ENCODE assay signal across 24 cellular contexts in genomic region chr16:57502048-57502775, GRCh38. TPM values are rescaled to one million over a fixed set of nuclear protein-coding genes. Genes with fewer than 3 reads are reported as not detected.
A peak's percentile ranks its signal among the peaks of the same experiment; 100 is the strongest.
DNase-seq lines count a peak whose midpoint lies in the region; ATAC-seq and TF ChIP-seq lines count a peak whose summit lies in the region.
"Had no signal": no experiment of that assay in that cellular context is flagged by ENCODE, and none has a peak within 500 bp of the region (broad histone marks: within the 10 kb centered on the region; RNA-seq: fewer than 3 reads in every experiment).

No MANE protein-coding gene starts in this region.

- peaks cover 17% of the 10 kb centered on the region for H3K4me1 Mint-ChIP-seq in neural progenitor cell
- H3K4me1 Mint-ChIP-seq: activated B cell treated with CpG ODN at 0.5 μM for 24 hours had no signal

- ATAC-seq in HG03521 (IDR thresholded peaks at IDR 0.05; ENCODE audit: unreplicated experiment) = no peak
- ATAC-seq: activated naive CD4-positive, alpha-beta T cell treated with anti-CD3 and anti-CD28 coated beads, Interleukin-2, amount 50 U/mL, for 72 hours; naive thymus-derived CD4-positive, alpha-beta T cell had no signal

- H3K27me3 ChIP-seq in neural progenitor cell = no peaks in the 10 kb centered on the region
- H3K27me3 ChIP-seq: colonic mucosa, MG63 had no signal

- no peak for TF ChIP-seq CTCF in neural progenitor cell (IDR thresholded peaks at IDR 0.05)

- no peak overlapping the region for H3K27ac ChIP-seq in neural progenitor cell
- H3K27ac ChIP-seq: C4-2B, colonic mucosa, HL-60, stomach had no signal

- no peak overlapping the region for H3K4me2 ChIP-seq in neural progenitor cell
- H3K4me2 ChIP-seq: SK-N-SH had no signal

- no peak overlapping the region for H3K9ac ChIP-seq in neural progenitor cell
- H3K9ac ChIP-seq: SK-N-SH had no signal

- no peak overlapping the region for H3K4me3 ChIP-seq in neural progenitor cell
- H3K4me3 ChIP-seq: colonic mucosa, MG63, stomach had no signal

- DNase-seq in NCI-H146 (lab: John Stamatoyannopoulos, UW) (peak; percentile 27), NCI-H146 treated with DMSO at 0.1 percent for 48 hours (lab: John Stamatoyannopoulos, UW; ENCODE audit: unreplicated experiment) (no peak), DMS79 (lab: John Stamatoyannopoulos, UW) (peak; percentile 35), NCI-H748 treated with DMSO at 0.1 percent for 48 hours (lab: John Stamatoyannopoulos, UW) (peak; percentile 30), neural progenitor cell (ENCODE audit: low spot score) (no peak), NCI-H82 (lab: John Stamatoyannopoulos, UW) (no peak), CD1c-positive myeloid dendritic cell (ENCODE audit: extremely low spot score) (no peak)
- DNase-seq: activated B cell treated with CpG ODN at 0.5 μM for 24 hours; activated CD8-positive, alpha-beta T cell treated with anti-CD3 and anti-CD28 coated beads, Interleukin-2, amount 10 ng/mL, durations not matched to agents 7 days and 5 days; activated T-cell treated with anti-CD3 and anti-CD28 coated beads, Interleukin-2, amount 50 U/mL, for 48 hours; colonic mucosa; DND-41; HFFc6; IMR-90; MG63; naive thymus-derived CD4-positive, alpha-beta T cell; SK-N-SH; stimulated activated CD4-positive, alpha-beta T cell treated with anti-CD3 and anti-CD28 coated beads, Interleukin-2, amount 100 ng/mL, for 24 hours; stomach had no signal

- no peaks in the 10 kb centered on the region for H3K79me2 ChIP-seq in neural progenitor cell (ENCODE audit: low read depth)

- H2AFZ ChIP-seq in neural progenitor cell (replicated peaks) = no peak overlapping the region

- H4K20me1 ChIP-seq in neural progenitor cell (ENCODE audit: low read depth) = no peaks in the 10 kb centered on the region

- H3K36me3 ChIP-seq in neural progenitor cell = no peaks in the 10 kb centered on the region
- H3K36me3 ChIP-seq: colonic mucosa, MG63, stomach had no signal

- H3K4me1 ChIP-seq in neural progenitor cell = peaks cover 1% of the 10 kb centered on the region
- H3K4me1 ChIP-seq: colonic mucosa, stomach had no signal

- H3K36me3 Mint-ChIP-seq in neural progenitor cell = no peaks in the 10 kb centered on the region
- H3K36me3 Mint-ChIP-seq: activated naive CD4-positive, alpha-beta T cell treated with anti-CD3 and anti-CD28 coated beads, Interleukin-2, amount 50 U/mL, for 72 hours; memory B cell; naive thymus-derived CD4-positive, alpha-beta T cell had no signal

- H3F3A ChIP-seq in neural progenitor cell (ENCODE audit: low read depth) = no peaks in the 10 kb centered on the region

- no peaks in the 10 kb centered on the region for H3K9me3 ChIP-seq in neural progenitor cell (ENCODE audit: low read depth)
- H3K9me3 ChIP-seq: colonic mucosa, MG63, SK-N-SH, stomach had no signal

- peak overlapping the region; percentile 43 for H3K27ac Mint-ChIP-seq in neural progenitor cell
- H3K27ac Mint-ChIP-seq: activated B cell treated with CpG ODN at 0.5 μM for 24 hours, HFFc6, memory B cell had no signal

- H3K27me3 Mint-ChIP-seq in neural progenitor cell (ENCODE audit: insufficient read depth, low read depth) = peaks cover 18% of the 10 kb centered on the region

- no peaks in the 10 kb centered on the region for H3K9me3 Mint-ChIP-seq in neural progenitor cell
- H3K9me3 Mint-ChIP-seq: activated B cell treated with CpG ODN at 0.5 μM for 24 hours; activated naive CD4-positive, alpha-beta T cell treated with anti-CD3 and anti-CD28 coated beads, Interleukin-2, amount 50 U/mL, for 72 hours; HFFc6; memory B cell; naive thymus-derived CD4-positive, alpha-beta T cell had no signal

- no peak overlapping the region for H3K4me3 Mint-ChIP-seq in neural progenitor cell
- H3K4me3 Mint-ChIP-seq: activated B cell treated with CpG ODN at 0.5 μM for 24 hours; activated CD8-positive, alpha-beta T cell treated with anti-CD3 and anti-CD28 coated beads, Interleukin-2, amount 10 ng/mL, durations not matched to agents 7 days and 5 days; HFFc6; memory B cell; naive thymus-derived CD4-positive, alpha-beta T cell had no signal

RNA-seq across cellular contexts. Expression of gene DOK4, which starts 15.9 kb away (rescaled TPM):
- 10.5 and 27.4 TPM in 2 replicates for total RNA-seq in neural progenitor cell (ENCODE audit: low replicate concordance)

RNA-seq across cellular contexts. Expression of gene CCDC102A, which starts 34.2 kb away (rescaled TPM):
- 3.9 and 12.8 TPM in 2 replicates for total RNA-seq in neural progenitor cell (ENCODE audit: low replicate concordance)

RNA-seq across cellular contexts. Expression of gene POLR2C, which starts 39.7 kb away (rescaled TPM):
- total RNA-seq in neural progenitor cell (ENCODE audit: low replicate concordance) = 58.4 and 97.4 TPM in 2 replicates

RNA-seq across cellular contexts. Expression of gene ADGRG5, which starts 40.2 kb away (rescaled TPM):
- total RNA-seq in neural progenitor cell (ENCODE audit: low replicate concordance) = 2.2 and 3.1 TPM in 2 replicates
- total RNA-seq: HFFc6, IMR-90 had no signal

RNA-seq across cellular contexts. Expression of gene COQ9, which starts 54.9 kb away (rescaled TPM):
- total RNA-seq in neural progenitor cell (ENCODE audit: low replicate concordance) = 20.2 and 20.3 TPM in 2 replicates

Comparison
In these comparisons a context has a peak if more than half of its experiments do, and no peak if none do; other contexts are left out.
1. DNase-seq: peak in NCI-H146 (single experiment), DMS79 (single experiment) and NCI-H748 treated with DMSO at 0.1 percent for 48 hours (single experiment); none in NCI-H146 treated with DMSO at 0.1 percent for 48 hours (single experiment), neural progenitor cell (single experiment), NCI-H82 (single experiment) and CD1c-positive myeloid dendritic cell (single experiment).